Comparison of ENCODE assay signal across 12 cellular contexts in the genomic region with DNA sequence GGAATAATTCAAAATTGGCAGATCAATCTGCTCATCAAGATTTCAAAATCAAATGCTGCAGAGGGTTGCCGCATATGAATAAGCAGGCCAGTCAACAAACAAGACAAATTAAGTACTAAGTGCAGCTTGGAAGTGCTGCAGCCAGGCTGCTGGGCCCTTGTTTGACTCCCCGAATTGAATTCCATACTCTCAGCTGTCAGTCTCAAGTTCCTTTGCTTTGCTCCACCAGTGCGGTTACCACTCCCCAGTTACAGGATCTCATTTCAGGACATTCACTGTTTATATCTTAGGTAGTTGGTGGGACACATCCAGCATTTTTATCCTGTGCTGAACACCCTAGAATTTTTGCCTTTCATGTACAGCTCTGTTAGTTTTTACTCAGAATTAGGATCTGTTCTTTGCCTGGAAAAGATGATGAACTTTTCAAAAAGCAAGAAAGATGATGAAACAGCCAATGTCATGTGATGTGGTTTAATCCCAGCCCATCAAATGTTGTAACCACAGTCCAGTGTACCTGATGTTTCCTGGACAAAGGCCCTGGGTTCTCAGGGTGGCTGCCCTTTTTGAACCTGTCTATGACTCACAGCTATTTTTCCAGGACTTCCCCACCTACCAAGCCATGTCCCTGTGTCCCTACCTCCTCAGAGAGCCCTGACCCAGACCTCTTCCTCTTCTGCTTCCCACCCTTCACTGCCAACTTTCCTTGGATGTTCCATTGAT.
DNase-seq lines count a peak whose midpoint lies in the region; ATAC-seq and TF ChIP-seq lines count a peak whose summit lies in the region.
"Had no signal": no experiment of that assay in that cellular context is flagged by ENCODE, and none has a peak within 500 bp of the region (broad histone marks: within the 10 kb centered on the region; RNA-seq: fewer than 3 reads in every experiment).

No MANE protein-coding gene starts in this region.

- ATAC-seq in mucosa of descending colon (peak; percentile 86), upper lobe of left lung (ENCODE audit: low FRiP score in 2 of 2) (peak in 1 of 2 donors; percentile 30)

- no peaks in the 10 kb centered on the region for H3K27me3 ChIP-seq in esophagus squamous epithelium
- H3K27me3 ChIP-seq in upper lobe of left lung = no peaks in the 10 kb centered on the region
- H3K27me3 ChIP-seq in Karpas-422 (ENCODE audit: low read length) = no peaks in the 10 kb centered on the region
- H3K27me3 ChIP-seq in effector memory CD4-positive, alpha-beta T cell (replicated peaks; ENCODE audit: control insufficient read depth, insufficient read depth, low read length, poor library complexity, severe bottlenecking) = no peaks in the 10 kb centered on the region

- H3K79me2 ChIP-seq in Karpas-422 (ENCODE audit: low read length) = no peaks in the 10 kb centered on the region

- no peaks in the 10 kb centered on the region for H3K36me3 ChIP-seq in esophagus squamous epithelium
- no peaks in the 10 kb centered on the region for H3K36me3 ChIP-seq in mucosa of descending colon (ENCODE audit: low read depth)
- H3K36me3 ChIP-seq in upper lobe of left lung = no peaks in the 10 kb centered on the region
- no peaks in the 10 kb centered on the region for H3K36me3 ChIP-seq in Karpas-422 (ENCODE audit: insufficient read depth, low read length)
- no peaks in the 10 kb centered on the region for H3K36me3 ChIP-seq in effector memory CD4-positive, alpha-beta T cell (ENCODE audit: control insufficient read depth, insufficient read depth, low read length)

- H3K4me2 ChIP-seq in Karpas-422 (ENCODE audit: low read depth, low read length, poor library complexity, severe bottlenecking) = no peak overlapping the region

- no peak for TF ChIP-seq EP300 in upper lobe of left lung (IDR thresholded peaks at IDR 0.05)

- H3K4me3 ChIP-seq in esophagus squamous epithelium (no peak overlapping the region), mucosa of descending colon (no peak overlapping the region), upper lobe of left lung (no peak overlapping the region), Karpas-422 (ENCODE audit: low read length) (no peak overlapping the region)
- no peak overlapping the region for H3K4me3 ChIP-seq in effector memory CD4-positive, alpha-beta T cell (ENCODE audit: insufficient read depth, low read depth, low read length, poor library complexity, severe bottlenecking)

- TF ChIP-seq POLR2A in esophagus squamous epithelium (IDR thresholded peaks at IDR 0.05) (no peak), upper lobe of left lung (IDR thresholded peaks at IDR 0.05) (no peak)

- H3K4me1 ChIP-seq in esophagus squamous epithelium (peaks cover 0 to 13% (median 3%) of the 10 kb centered on the region in 3 donors), mucosa of descending colon (ENCODE audit: low read depth) (no peaks in the 10 kb centered on the region), upper lobe of left lung (peaks cover 0 to 13% (median 3%) of the 10 kb centered on the region in 4 donors), Karpas-422 (ENCODE audit: low read length) (no peaks in the 10 kb centered on the region)
- no peaks in the 10 kb centered on the region for H3K4me1 ChIP-seq in effector memory CD4-positive, alpha-beta T cell (ENCODE audit: control insufficient read depth, insufficient read depth, low read length, poor library complexity, severe bottlenecking)

- no peak overlapping the region for H2AFZ ChIP-seq in Karpas-422 (ENCODE audit: low read length)

- intact Hi-C loops in esophagus squamous epithelium (cut with DNase I) = no loop called here
- intact Hi-C loops in mucosa of descending colon (cut with DNase I, micrococcal nuclease) = no loop called here

- no peaks in the 10 kb centered on the region for H3K9me2 ChIP-seq in Karpas-422 (replicated peaks; ENCODE audit: insufficient read depth, low read length)

- WGBS in esophagus squamous epithelium, 2 donors = 76 to 79% methylated on average over 3 of the region's 3 CpGs
- WGBS in upper lobe of left lung, 2 donors = 55 to 78% methylated on average over 3 of the region's 3 CpGs

- H3K9ac ChIP-seq in Karpas-422 (ENCODE audit: low read length) = no peak overlapping the region

- H3K9me3 ChIP-seq in esophagus squamous epithelium (no peaks in the 10 kb centered on the region), mucosa of descending colon (no peaks in the 10 kb centered on the region), upper lobe of left lung (no peaks in the 10 kb centered on the region), Karpas-422 (ENCODE audit: low read length) (no peaks in the 10 kb centered on the region)
- H3K9me3 ChIP-seq in effector memory CD4-positive, alpha-beta T cell (ENCODE audit: control insufficient read depth, low read length) = no peaks in the 10 kb centered on the region

- peak overlapping the region in 3 of 4 donors; percentile 14 to 78 (median 24) for H3K27ac ChIP-seq in esophagus squamous epithelium
- peak overlapping the region in 3 of 4 donors; percentile 9 to 62 (median 32) for H3K27ac ChIP-seq in upper lobe of left lung
- H3K27ac ChIP-seq in Karpas-422 (ENCODE audit: low read length) = no peak overlapping the region
- no peak overlapping the region for H3K27ac ChIP-seq in effector memory CD4-positive, alpha-beta T cell (ENCODE audit: insufficient read depth, low read length, poor library complexity, severe bottlenecking)
- H3K27ac ChIP-seq: RWPE1 had no signal

- no peaks in the 10 kb centered on the region for H4K20me1 ChIP-seq in Karpas-422 (ENCODE audit: insufficient read depth, low read depth, low read length)

- DNase-seq in OCI-M1 (lab: John Stamatoyannopoulos, UW) (peak; percentile 16), esophagus squamous epithelium (lab: John Stamatoyannopoulos, UW) (no peak), mucosa of descending colon (no peak), upper lobe of left lung (no peak), Karpas-422 (no peak), NCI-H2107 treated with DMSO at 0.1 percent for 48 hours (lab: John Stamatoyannopoulos, UW; ENCODE audit: unreplicated experiment) (no peak)
- DNase-seq in effector memory CD4-positive, alpha-beta T cell = no peak
- DNase-seq: activated CD4-positive, alpha-beta memory T cell treated with anti-CD3 and anti-CD28 coated beads, Interleukin-2, amount 10 ng/mL, durations not matched to agents 7 days and 5 days; activated effector memory CD4-positive, alpha-beta T cell treated with Interleukin-2 at 50 U/mL for 16 hours; NCI-H1417 treated with DMSO at 0.1 percent for 48 hours; T1000 had no signal

- no peak for TF ChIP-seq CTCF in esophagus squamous epithelium (IDR thresholded peaks at IDR 0.05)
- TF ChIP-seq CTCF in mucosa of descending colon (IDR thresholded peaks at IDR 0.05) = no peak
- TF ChIP-seq CTCF in upper lobe of left lung (IDR thresholded peaks at IDR 0.05) = no peak

Comparison
In these comparisons a context has a peak if more than half of its experiments do, and no peak if none do; other contexts are left out.
1. H3K27ac ChIP-seq: peak in esophagus squamous epithelium (3 of 4) and upper lobe of left lung (3 of 4); none in Karpas-422 (single experiment) and effector memory CD4-positive, alpha-beta T cell (single experiment).